Comparison of ENCODE assay signal across 15 cellular contexts in the genomic region with DNA sequence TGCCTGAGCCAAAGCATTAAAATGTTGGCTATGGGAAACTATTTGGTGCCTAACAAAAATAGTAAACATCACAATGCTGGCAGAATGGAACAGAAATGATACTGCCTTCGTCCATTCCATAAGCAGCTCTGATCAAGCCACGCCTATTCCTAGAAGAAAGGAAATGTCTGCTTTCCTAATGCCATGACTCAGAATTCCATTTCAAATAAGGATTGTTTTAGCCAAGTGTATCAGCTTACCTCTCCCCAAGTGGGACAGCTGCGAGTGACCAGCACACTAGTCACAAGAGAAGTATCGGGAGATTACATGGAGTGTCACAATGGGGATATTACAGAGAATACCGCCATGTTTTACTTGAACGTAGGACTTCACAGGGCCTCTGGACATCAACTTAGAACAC. TPM values are rescaled to one million over a fixed set of nuclear protein-coding genes. Genes with fewer than 3 reads are reported as not detected.
DNase-seq lines count a peak whose midpoint lies in the region; ATAC-seq, FAIRE-seq and TF ChIP-seq lines count a peak whose summit lies in the region.
"Had no signal": no experiment of that assay in that cellular context is flagged by ENCODE, and none has a peak within 500 bp of the region (broad histone marks: within the 10 kb centered on the region; RNA-seq: fewer than 3 reads in every experiment).

No MANE protein-coding gene starts in this region.

- WGBS in heart left ventricle, 4 donors: 54 to 58% (median 57%) methylated on average over 6 of the region's 6 CpGs

- H3K9me3 ChIP-seq in heart left ventricle (no peaks in the 10 kb centered on the region), ascending aorta (no peaks in the 10 kb centered on the region)
- H3K9me3 ChIP-seq: neutrophil had no signal

- H3K4me3 ChIP-seq in heart left ventricle (no peak overlapping the region), ascending aorta (no peak overlapping the region)

- DNase-seq in heart left ventricle (no peak), Right ventricle myocardium superior (no peak), ascending aorta (ENCODE audit: low spot score in 2 of 2) (no peak), glomerular endothelial cell (ENCODE audit: extremely low read depth, low read depth, low spot score) (peak; percentile 81), urothelium cell line (ENCODE audit: low spot score) (peak; percentile 33), NCI-H2107 (lab: John Stamatoyannopoulos, UW) (no peak), natural killer cell (no peak)
- DNase-seq: activated CD4-positive, CD25-positive, alpha-beta regulatory T cell treated with anti-CD3 and anti-CD28 coated beads, Interleukin-2, amount 50 U/mL, for 72 hours; effector CD8-positive, alpha-beta T cell; NCI-H1436 treated with DMSO at 0.1 percent for 48 hours; stimulated activated CD4-positive, alpha-beta T cell treated with anti-CD3 and anti-CD28 coated beads, Interleukin-4, amount 100 ng/mL, for 4 hours had no signal

- no peak for TF ChIP-seq POLR2A in heart left ventricle (IDR thresholded peaks at IDR 0.05)

- intact Hi-C loops in heart left ventricle (cut with DNase I) (loop anchor here in 1 of 10 donors (5.0 kb wide), 1 partner anchor 36 kb away; no protein-coding TSS in a partner anchor), Right ventricle myocardium superior (cut with DNase I) (no loop called here), ascending aorta (cut with DNase I) (no loop called here), natural killer cell (cut with micrococcal nuclease) (no loop called here)

- no peak for FAIRE-seq in urothelium cell line (lab: Jason Lieb, UNC)
- FAIRE-seq: islet of Langerhans had no signal

- no peak for TF ChIP-seq CTCF in heart left ventricle (IDR thresholded peaks at IDR 0.05)
- TF ChIP-seq CTCF in ascending aorta (IDR thresholded peaks at IDR 0.05): no peak
- TF ChIP-seq CTCF in natural killer cell (IDR thresholded peaks at IDR 0.05): no peak

- H3K4me1 Mint-ChIP-seq in natural killer cell: no peaks in the 10 kb centered on the region

- no peak overlapping the region for H3K27ac Mint-ChIP-seq in natural killer cell

- no peaks in the 10 kb centered on the region for H3K36me3 Mint-ChIP-seq in natural killer cell

- H3K4me3 Mint-ChIP-seq in natural killer cell: no peak overlapping the region

- peak in 3 of 4 donors; percentile 32 to 56 (median 38) for ATAC-seq in heart left ventricle
- no peak for ATAC-seq in Right ventricle myocardium superior (ENCODE audit: poor library complexity)
- ATAC-seq in GM21529 (IDR thresholded peaks at IDR 0.05; ENCODE audit: unreplicated experiment): no peak
- ATAC-seq in natural killer cell: no peak

- H3K27me3 Mint-ChIP-seq in natural killer cell (ENCODE audit: low read depth in 2 of 2): peaks cover 10 to 22% of the 10 kb centered on the region in 2 donors

- H3K4me1 ChIP-seq in heart left ventricle (peaks cover 0 to 18% (median 6%) of the 10 kb centered on the region in 12 donors), ascending aorta (no peaks in the 10 kb centered on the region)

- H3K9me3 Mint-ChIP-seq in natural killer cell: no peaks in the 10 kb centered on the region

- peak overlapping the region in 11 of 12 donors; percentile 19 to 72 (median 58) for H3K27ac ChIP-seq in heart left ventricle
- H3K27ac ChIP-seq in ascending aorta: peak overlapping the region; percentile 21 to 40
- H3K27ac ChIP-seq: neutrophil had no signal

- H3K36me3 ChIP-seq in heart left ventricle: peaks cover 0 to 25% (median 0%) of the 10 kb centered on the region in 9 donors
- peaks cover 15% of the 10 kb centered on the region in 2 donors for H3K36me3 ChIP-seq in ascending aorta
- H3K36me3 ChIP-seq: neutrophil had no signal

- no peaks in the 10 kb centered on the region for H3K27me3 ChIP-seq in heart left ventricle
- H3K27me3 ChIP-seq in ascending aorta: no peaks in the 10 kb centered on the region

RNA-seq across cellular contexts. Expression of gene GLT8D2, which starts 38.7 kb away (rescaled TPM):
- total RNA-seq in heart left ventricle (10 to 100 TPM in 1 of 9 donors, 1 to 10 TPM in 8; 2.6 to 18.7 (median 6.9) TPM), Right ventricle myocardium superior (6.1 TPM), ascending aorta (72.3 TPM), glomerular endothelial cell (2.3 and 3.8 TPM in 2 replicates), natural killer cell (under 1 TPM; 0.19 to 0.48 (median 0.32) TPM)
- polyA plus RNA-seq in heart left ventricle: 1 to 10 TPM; 3.0 to 4.9 TPM
- total RNA-seq: A673 had no signal

RNA-seq across cellular contexts. Expression of gene TDG, which starts 45.6 kb away (rescaled TPM):
- total RNA-seq in heart left ventricle (10 to 100 TPM in 7 of 9 donors, 1 to 10 TPM in 2; 7.8 to 15.5 (median 13.1) TPM), Right ventricle myocardium superior (10.2 TPM), ascending aorta (11.8 TPM), glomerular endothelial cell (17.6 and 25.7 TPM in 2 replicates), natural killer cell (10 to 100 TPM; 28.2 to 28.7 (median 28.7) TPM)
- polyA plus RNA-seq in heart left ventricle: 10 to 100 TPM in 1 of 2 donors, 1 to 10 TPM in 1; 7.4 to 13.3 TPM

RNA-seq across cellular contexts. Expression of gene HCFC2, which starts 53.1 kb away (rescaled TPM):
- total RNA-seq in heart left ventricle: 10 to 100 TPM in 4 of 9 donors, 1 to 10 TPM in 5; 7.1 to 14.0 (median 9.3) TPM
- 1 to 10 TPM; 4.8 to 8.6 TPM for polyA plus RNA-seq in heart left ventricle
- total RNA-seq in Right ventricle myocardium superior: 8.8 TPM
- 9.8 TPM for total RNA-seq in ascending aorta
- total RNA-seq in glomerular endothelial cell: 12.6 and 14.0 TPM in 2 replicates
- 10 to 100 TPM; 20.3 to 24.4 (median 23.8) TPM for total RNA-seq in natural killer cell

Comparison
In these comparisons a context has a peak if more than half of its experiments do, and no peak if none do; other contexts are left out.
1. ATAC-seq: peak in heart left ventricle (3 of 4); none in Right ventricle myocardium superior (single experiment), GM21529 (single experiment) and natural killer cell (0 of 3).
2. DNase-seq: peak in glomerular endothelial cell (single experiment) and urothelium cell line (single experiment); none in heart left ventricle (0 of 5), Right ventricle myocardium superior (single experiment), ascending aorta (0 of 2), NCI-H2107 (single experiment) and natural killer cell (single experiment).